In genomic region chr17:9020096-9020823, GRCh38 we compare ENCODE assay signal across 7 cellular contexts. TPM values are rescaled to one million over a fixed set of nuclear protein-coding genes. Genes with fewer than 3 reads are reported as not detected.
A peak's percentile ranks its signal among the peaks of the same experiment; 100 is the strongest.
DNase-seq lines count a peak whose midpoint lies in the region; ATAC-seq and TF ChIP-seq lines count a peak whose summit lies in the region.

No MANE protein-coding gene starts in this region.

- WGBS in iPS DF 6.9 (ENCODE audit: insufficient coverage, insufficient read length), result no CpG with 5 or more reads among the region's 20 CpGs
- 60% methylated on average over 19 of the region's 20 CpGs for WGBS in smooth muscle cell (ENCODE audit: low lambda C conversion rate)

- peak in 1 of 2 experiments; percentile 11 for DNase-seq in SJCRH30
- no peak for DNase-seq in iPS DF 6.9 (ENCODE audit: low read depth, low spot score)
- DNase-seq in smooth muscle cell (lab: John Stamatoyannopoulos, UW; ENCODE audit: unreplicated experiment), result no peak
- no peak for DNase-seq in stimulated activated CD4-positive, alpha-beta T cell treated with anti-CD3 and anti-CD28 coated beads, Interleukin-4, amount 100 ng/mL, for 24 hours

- H3K36me3 ChIP-seq in SJCRH30 (no peaks in the 10 kb centered on the region), iPS DF 6.9 (ENCODE audit: control insufficient read depth, insufficient read depth, low read length) (no peaks in the 10 kb centered on the region), smooth muscle cell (ENCODE audit: low read depth) (no peaks in the 10 kb centered on the region)

- H3K4me3 ChIP-seq in SJCRH30, result peak overlapping the region; percentile 88
- peak overlapping the region; percentile 66; the same call in 1 of the 2 replicates for H3K4me3 ChIP-seq in iPS DF 6.9 (ENCODE audit: low read length)
- peak overlapping the region; percentile 74 for H3K4me3 ChIP-seq in smooth muscle cell

- H3K27ac ChIP-seq in SJCRH30, result no peak overlapping the region
- no peak overlapping the region for H3K27ac ChIP-seq in iPS DF 6.9 (ENCODE audit: low read length)
- no peak overlapping the region for H3K27ac ChIP-seq in smooth muscle cell (ENCODE audit: low read depth)

- H3K4me1 ChIP-seq in SJCRH30 (no peaks in the 10 kb centered on the region), iPS DF 6.9 (ENCODE audit: control insufficient read depth, insufficient read depth, low read length) (peaks cover 14% of the 10 kb centered on the region), smooth muscle cell (ENCODE audit: low read depth) (peaks cover 4% of the 10 kb centered on the region)

- peaks cover 5% of the 10 kb centered on the region for H4K20me1 ChIP-seq in smooth muscle cell (ENCODE audit: low read depth)

- no peaks in the 10 kb centered on the region for H3F3A ChIP-seq in smooth muscle cell (ENCODE audit: low read depth)

- ATAC-seq in GM19397 (IDR thresholded peaks at IDR 0.05; ENCODE audit: unreplicated experiment) (peak; percentile 6), HG03521 (IDR thresholded peaks at IDR 0.05; ENCODE audit: unreplicated experiment) (no peak), HG02981 (IDR thresholded peaks at IDR 0.05; ENCODE audit: unreplicated experiment) (no peak)

- no peak for TF ChIP-seq CTCF in smooth muscle cell (IDR thresholded peaks at IDR 0.05; ENCODE audit: borderline replicate concordance, insufficient read depth, poor library complexity, severe bottlenecking)

- H3K4me2 ChIP-seq in smooth muscle cell, result peak overlapping the region; percentile 93

- H2AFZ ChIP-seq in smooth muscle cell (ENCODE audit: low read depth), result no peak overlapping the region

- no peaks in the 10 kb centered on the region for H3K9me3 ChIP-seq in SJCRH30 (replicated peaks)
- no peaks in the 10 kb centered on the region for H3K9me3 ChIP-seq in iPS DF 6.9 (ENCODE audit: control insufficient read depth, insufficient read depth, low read length)
- no peaks in the 10 kb centered on the region for H3K9me3 ChIP-seq in smooth muscle cell (replicated peaks; ENCODE audit: low read depth)

- H3K79me2 ChIP-seq in smooth muscle cell (ENCODE audit: low read depth), result no peaks in the 10 kb centered on the region

- H3K27me3 ChIP-seq in SJCRH30, result no peaks in the 10 kb centered on the region
- H3K27me3 ChIP-seq in iPS DF 6.9 (ENCODE audit: control insufficient read depth, insufficient read depth, low read length), result peaks cover 45% of the 10 kb centered on the region
- H3K27me3 ChIP-seq in smooth muscle cell (ENCODE audit: low read depth), result peaks cover 95% of the 10 kb centered on the region

- no peak overlapping the region for H3K9ac ChIP-seq in smooth muscle cell (ENCODE audit: low read depth)

RNA-seq across cellular contexts. Expression of gene NTN1, which starts 1.1 kb away (rescaled TPM):
- 10.4 TPM in 2 replicates for total RNA-seq in SJCRH30 (2014; rRNA removed; shearing (Covaris generic))
- 0.13 and 0.72 TPM in 2 replicates for total RNA-seq in smooth muscle cell
- polyA plus RNA-seq in smooth muscle cell, result 0.07 TPM in 1 of 2 replicates, not detected in the other

RNA-seq across cellular contexts. Expression of gene PIK3R5, which starts 54.8 kb away (rescaled TPM):
- total RNA-seq in SJCRH30 (2014; rRNA removed; shearing (Covaris generic)), result not detected in 2 replicates
- 0.27 TPM in 1 of 2 replicates, not detected in the other for total RNA-seq in smooth muscle cell
- polyA plus RNA-seq in smooth muscle cell, result not detected in 2 replicates
